ENCODE assay signal across 8 cellular contexts in the genomic region with DNA sequence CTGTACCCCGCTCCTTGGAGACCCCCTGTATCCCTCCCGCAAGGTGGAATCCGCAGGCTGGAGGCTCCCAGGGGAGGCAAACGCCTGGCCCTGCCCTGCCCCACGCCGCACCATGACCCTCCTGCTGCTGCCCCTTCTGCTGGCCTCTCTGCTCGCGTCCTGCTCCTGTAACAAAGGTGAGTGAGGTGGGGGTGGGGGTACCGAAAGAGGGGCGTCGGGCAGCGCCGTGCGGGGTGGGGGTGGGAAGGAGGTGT. TPM values are rescaled to one million over a fixed set of nuclear protein-coding genes. Genes with fewer than 3 reads are reported as not detected.
DNase-seq lines count a peak whose midpoint lies in the region; ATAC-seq and TF ChIP-seq lines count a peak whose summit lies in the region.

No MANE protein-coding gene starts in this region.

- peak overlapping the region; percentile 82 for H3K4me2 ChIP-seq in trophoblast cell (ENCODE audit: low read length)

- H4K12ac ChIP-seq in trophoblast cell (ENCODE audit: low read depth, low read length) = no peak overlapping the region

- H3K23ac ChIP-seq in trophoblast cell (ENCODE audit: low read length) = no peak overlapping the region

- peak overlapping the region; percentile 78 for H4K8ac ChIP-seq in trophoblast cell (ENCODE audit: low read depth, low read length)

- H2BK12ac ChIP-seq in trophoblast cell (ENCODE audit: low read length) = no peak overlapping the region

- peaks cover 26% of the 10 kb centered on the region for H3K36me3 ChIP-seq in NT2/D1 (ENCODE audit: insufficient read depth, insufficient read length, low read length)
- peaks cover 0 to 24% (median 11%) of the 10 kb centered on the region in 4 donors for H3K36me3 ChIP-seq in esophagus muscularis mucosa
- peaks cover 7 to 14% of the 10 kb centered on the region in 2 experiments for H3K36me3 ChIP-seq in trophoblast cell (ENCODE audit: control insufficient read depth in 1 of 2, insufficient read depth in 2 of 2, low read length in 2 of 2)

- TF ChIP-seq CTCF in esophagus muscularis mucosa (IDR thresholded peaks at IDR 0.05) = no peak

- peak overlapping the region; percentile 84 for H2AFZ ChIP-seq in trophoblast cell (ENCODE audit: insufficient read depth, low read length, poor library complexity)

- H3K9me3 ChIP-seq in NT2/D1 (ENCODE audit: insufficient read depth, low read length) = no peaks in the 10 kb centered on the region
- no peaks in the 10 kb centered on the region for H3K9me3 ChIP-seq in esophagus muscularis mucosa
- H3K9me3 ChIP-seq in trophoblast cell (ENCODE audit: insufficient read depth, low read depth, low read length) = no peaks in the 10 kb centered on the region

- peaks cover 2% of the 10 kb centered on the region for H3K79me2 ChIP-seq in trophoblast cell (ENCODE audit: control insufficient read depth, insufficient read depth, low read length, poor library complexity)

- H3K4me3 ChIP-seq in NT2/D1 (ENCODE audit: insufficient read length, low read depth) (peak overlapping the region; percentile 89), esophagus muscularis mucosa (peak overlapping the region; percentile 66 to 79 (median 72)), trophoblast cell (ENCODE audit: low read depth, low read length) (peak overlapping the region; percentile 76)

- H3K9ac ChIP-seq in NT2/D1 (ENCODE audit: insufficient read length, low read depth) = peak overlapping the region; percentile 88
- peak overlapping the region; percentile 54 for H3K9ac ChIP-seq in trophoblast cell (ENCODE audit: low read length)

- H3K79me1 ChIP-seq in trophoblast cell (ENCODE audit: low read length) = no peaks in the 10 kb centered on the region

- H4K91ac ChIP-seq in trophoblast cell (ENCODE audit: low read depth, low read length) = peak overlapping the region; percentile 16

- WGBS in esophagus muscularis mucosa = 2% methylated on average over 7 of the region's 14 CpGs
- no CpG with 5 or more reads among the region's 14 CpGs for WGBS in trophoblast cell (ENCODE audit: extremely low coverage, insufficient coverage, insufficient read length)

- no peak overlapping the region for H2BK5ac ChIP-seq in trophoblast cell (ENCODE audit: low read depth, low read length, poor library complexity)

- H3K27ac ChIP-seq in esophagus muscularis mucosa (replicated peaks in 1 of 4) = peak overlapping the region; percentile 66 to 78 (median 74)
- H3K27ac ChIP-seq in trophoblast cell (ENCODE audit: low read depth, low read length) = no peak overlapping the region

- peaks cover 26% of the 10 kb centered on the region for H3K27me3 ChIP-seq in NT2/D1 (ENCODE audit: insufficient read depth, insufficient read length)
- H3K27me3 ChIP-seq in esophagus muscularis mucosa = no peaks in the 10 kb centered on the region
- H3K27me3 ChIP-seq in trophoblast cell (ENCODE audit: insufficient read depth, low read length) = no peaks in the 10 kb centered on the region

- intact Hi-C loops in esophagus muscularis mucosa (cut with DNase I) = no loop called here

- peak overlapping the region; percentile 19 for H3K14ac ChIP-seq in trophoblast cell (ENCODE audit: low read length)

- H3K18ac ChIP-seq in trophoblast cell (ENCODE audit: low read length) = peak overlapping the region; percentile 24

- no peak overlapping the region for H2AK5ac ChIP-seq in trophoblast cell (ENCODE audit: low read length)

- no peak overlapping the region for H3K4ac ChIP-seq in trophoblast cell (ENCODE audit: low read depth, low read length)

- no peak for TF ChIP-seq EP300 in esophagus muscularis mucosa (IDR thresholded peaks at IDR 0.05)

- no peak for DNase-seq in NT2/D1 (ENCODE audit: low read depth, low spot score)
- DNase-seq in esophagus muscularis mucosa (ENCODE audit: extremely low spot score) = no peak
- DNase-seq in trophoblast cell = no peak
- no peak for DNase-seq in GM19238 (ENCODE audit: insufficient read length, low spot score)
- no peak for DNase-seq in T1000 (lab: John Stamatoyannopoulos, UW)
- DNase-seq in amniotic stem cell (lab: John Stamatoyannopoulos, UW) = no peak
- no peak for DNase-seq in NCI-H1930 (lab: John Stamatoyannopoulos, UW)

- H3K4me1 ChIP-seq in NT2/D1 (ENCODE audit: insufficient read depth, insufficient read length) (peaks cover 22% of the 10 kb centered on the region), esophagus muscularis mucosa (peaks cover 30 to 39% (median 33%) of the 10 kb centered on the region in 4 donors), trophoblast cell (ENCODE audit: control insufficient read depth in 1 of 2, insufficient read depth in 2 of 2, low read length in 2 of 2) (peaks cover 14 to 19% of the 10 kb centered on the region in 2 experiments)

- no peak for TF ChIP-seq POLR2A in esophagus muscularis mucosa (IDR thresholded peaks at IDR 0.05; ENCODE audit: low read depth)

- peak; percentile 5 for ATAC-seq in GM18909 (IDR thresholded peaks at IDR 0.05; ENCODE audit: poor library complexity, unreplicated experiment)

- H2BK120ac ChIP-seq in trophoblast cell (ENCODE audit: insufficient read depth, low read length, poor library complexity) = no peak overlapping the region

RNA-seq across cellular contexts. Expression of gene CLSTN3, which starts 0.3 kb away (rescaled TPM):
- total RNA-seq in esophagus muscularis mucosa = 10 to 100 TPM in 3 of 4 donors, 1 to 10 TPM in 1; 9.6 to 25.6 (median 19.3) TPM
- polyA plus RNA-seq in trophoblast cell (2013) = 28.4 and 33.1 TPM in 2 replicates

RNA-seq across cellular contexts. Expression of gene RBP5, which starts 1.8 kb away (rescaled TPM):
- total RNA-seq in esophagus muscularis mucosa = 1 to 10 TPM in 2 of 4 donors, under 1 TPM in 2; 0.46 to 5.0 (median 0.91) TPM
- polyA plus RNA-seq in trophoblast cell (2013) = 0.15 and 0.23 TPM in 2 replicates

RNA-seq across cellular contexts. Expression of gene C1RL, which starts 21.4 kb away (rescaled TPM):
- total RNA-seq in esophagus muscularis mucosa = 100 to 1,000 TPM in 1 of 4 donors, 10 to 100 TPM in 3; 64.8 to 159 (median 88.2) TPM
- polyA plus RNA-seq in trophoblast cell (2013) = 16.4 and 17.3 TPM in 2 replicates

RNA-seq across cellular contexts. Expression of gene C1R, which starts 38.2 kb away (rescaled TPM):
- 100 to 1,000 TPM; 324 to 603 (median 572) TPM for total RNA-seq in esophagus muscularis mucosa
- 0.49 and 0.57 TPM in 2 replicates for polyA plus RNA-seq in trophoblast cell (2013)

RNA-seq across cellular contexts. Expression of gene PEX5, which starts 59.0 kb away (rescaled TPM):
- 10 to 100 TPM; 32.8 to 53.5 (median 38.4) TPM for total RNA-seq in esophagus muscularis mucosa
- polyA plus RNA-seq in trophoblast cell (2013) = 7.2 and 7.9 TPM in 2 replicates
